17 cellular contexts compared by ENCODE assay signal in the genomic region with DNA sequence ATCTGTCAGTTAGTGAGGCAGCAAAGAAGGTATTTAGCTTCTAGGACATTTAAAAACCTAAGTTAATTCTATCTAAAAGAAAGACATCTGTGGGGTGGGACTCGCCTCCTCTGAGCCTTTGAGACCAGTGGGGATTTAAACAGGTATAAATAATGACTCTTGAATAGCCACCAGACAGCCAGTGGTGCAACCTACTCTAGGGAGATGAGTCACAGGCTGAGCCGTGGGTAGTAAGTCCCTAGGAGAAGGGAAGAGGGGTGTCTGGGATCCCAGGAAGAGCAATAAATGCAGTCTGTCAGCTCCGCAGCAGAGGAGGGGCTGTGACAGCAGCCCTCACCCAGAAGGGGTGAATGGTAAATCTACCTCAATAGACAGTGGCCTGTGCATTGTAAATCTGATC. TPM values are rescaled to one million over a fixed set of nuclear protein-coding genes. Genes with fewer than 3 reads are reported as not detected.
DNase-seq lines count a peak whose midpoint lies in the region; ATAC-seq and TF ChIP-seq lines count a peak whose summit lies in the region.
"Had no signal": no experiment of that assay in that cellular context is flagged by ENCODE, and none has a peak within 500 bp of the region (broad histone marks: within the 10 kb centered on the region; RNA-seq: fewer than 3 reads in every experiment).

No MANE protein-coding gene starts in this region.

- no peak overlapping the region for H3K9ac ChIP-seq in neural progenitor cell

- peaks cover 8% of the 10 kb centered on the region for H3K4me1 Mint-ChIP-seq in neural progenitor cell

- no peaks in the 10 kb centered on the region for H3K27me3 ChIP-seq in neural progenitor cell
- H3K27me3 ChIP-seq: heart left ventricle had no signal

- peak; percentile 83 for ATAC-seq in esophagus mucosa
- no peak for ATAC-seq in GM21619 (IDR thresholded peaks at IDR 0.05; ENCODE audit: unreplicated experiment)
- no peak for ATAC-seq in HG03196 (IDR thresholded peaks at IDR 0.05; ENCODE audit: unreplicated experiment)
- ATAC-seq: heart left ventricle, left lobe of liver, psoas muscle had no signal

- no peak overlapping the region for H2AFZ ChIP-seq in neural progenitor cell (replicated peaks)
- H2AFZ ChIP-seq: PC-9 had no signal

- no peaks in the 10 kb centered on the region for H3K27me3 Mint-ChIP-seq in neural progenitor cell (ENCODE audit: insufficient read depth, low read depth)

- H3K4me3 ChIP-seq in neural progenitor cell = no peak overlapping the region
- H3K4me3 ChIP-seq: heart left ventricle, PC-9, psoas muscle had no signal

- H3K36me3 Mint-ChIP-seq in neural progenitor cell = no peaks in the 10 kb centered on the region

- H3K79me2 ChIP-seq in neural progenitor cell (ENCODE audit: low read depth) = no peaks in the 10 kb centered on the region

- H3K4me2 ChIP-seq in neural progenitor cell = no peak overlapping the region
- H3K4me2 ChIP-seq: PC-9 had no signal

- H3K27ac ChIP-seq in neural progenitor cell = no peak overlapping the region
- H3K27ac ChIP-seq: C4-2B, heart left ventricle, PC-9, psoas muscle had no signal

- no peak overlapping the region for H3K4me3 Mint-ChIP-seq in neural progenitor cell

- H3K4me1 ChIP-seq in neural progenitor cell = no peaks in the 10 kb centered on the region
- H3K4me1 ChIP-seq: heart left ventricle, psoas muscle had no signal

- no peak for TF ChIP-seq CTCF in neural progenitor cell (IDR thresholded peaks at IDR 0.05)

- H3K27ac Mint-ChIP-seq in neural progenitor cell = peak overlapping the region; percentile 14

- H3K9me3 Mint-ChIP-seq in neural progenitor cell = no peaks in the 10 kb centered on the region

- H3K9me3 ChIP-seq in neural progenitor cell (ENCODE audit: low read depth) = no peaks in the 10 kb centered on the region
- H3K9me3 ChIP-seq: heart left ventricle, psoas muscle had no signal

- H4K20me1 ChIP-seq in neural progenitor cell (ENCODE audit: low read depth) = no peaks in the 10 kb centered on the region

- H3F3A ChIP-seq in neural progenitor cell (ENCODE audit: low read depth) = no peaks in the 10 kb centered on the region

- DNase-seq in ELF-1 (ENCODE audit: low read depth, low spot score) (peak; percentile 4), RKO (ENCODE audit: low spot score) (peak; percentile 4), neural progenitor cell (ENCODE audit: low spot score) (peak; percentile 18), dermis blood vessel endothelial cell (no peak), NCI-H1048 (lab: John Stamatoyannopoulos, UW) (no peak)
- DNase-seq: activated CD8-positive, alpha-beta memory T cell treated with anti-CD3 and anti-CD28 coated beads, Interleukin-2, amount 50 U/mL, for 48 hours; activated naive CD4-positive, alpha-beta T cell treated with anti-CD3 and anti-CD28 coated beads, Interleukin-2, amount 50 U/mL, for 16 hours; heart left ventricle; Kasumi-1; NCI-H1694; PC-9; psoas muscle had no signal

- no peaks in the 10 kb centered on the region for H3K36me3 ChIP-seq in neural progenitor cell
- H3K36me3 ChIP-seq: heart left ventricle had no signal

RNA-seq across cellular contexts. Expression of a gene that starts 43.1 kb away (rescaled TPM):
- 40.0 TPM for total RNA-seq in esophagus mucosa
- total RNA-seq in neural progenitor cell (ENCODE audit: low replicate concordance) = 0.65 and 1.9 TPM in 2 replicates
- total RNA-seq in dermis blood vessel endothelial cell = 0.34 TPM in 1 of 2 replicates, not detected in the other

Comparison
In these comparisons a context has a peak if more than half of its experiments do, and no peak if none do; other contexts are left out.
1. DNase-seq: peak in ELF-1 (single experiment), RKO (single experiment) and neural progenitor cell (single experiment); none in dermis blood vessel endothelial cell (single experiment) and NCI-H1048 (single experiment).
2. RNA of a gene that starts 43.1 kb away (total RNA-seq): 40.0 TPM in esophagus mucosa (single experiment); 0.65 to 1.9 TPM in neural progenitor cell and 0.34 TPM in dermis blood vessel endothelial cell; every median in the first group is over 10 times any median in the second.